ENCODE assay signal across 1 cellular context in genomic region chr1:244962140-244962539, GRCh38.
TF ChIP-seq lines count a peak whose summit lies in the region.

No MANE protein-coding gene starts in this region.

TF ChIP-seq in HepG2, 621 proteins besides CTCF, POLR2A, EP300 and RAD21 (continued from another document):
- TF ChIP-seq AHDC1 (CRISPR knock-in tag; IDR thresholded peaks at IDR 0.05; ENCODE audit: borderline replicate concordance) (no peak), ETV5 (CRISPR knock-in tag; IDR thresholded peaks at IDR 0.05; ENCODE audit: borderline replicate concordance) (no peak), ZNF569 (CRISPR knock-in tag; IDR thresholded peaks at IDR 0.05; ENCODE audit: borderline replicate concordance) (no peak)
TF ChIP-seq in HepG2: peak in this region for 1.
